8 cellular contexts compared by ENCODE assay signal in the genomic region with DNA sequence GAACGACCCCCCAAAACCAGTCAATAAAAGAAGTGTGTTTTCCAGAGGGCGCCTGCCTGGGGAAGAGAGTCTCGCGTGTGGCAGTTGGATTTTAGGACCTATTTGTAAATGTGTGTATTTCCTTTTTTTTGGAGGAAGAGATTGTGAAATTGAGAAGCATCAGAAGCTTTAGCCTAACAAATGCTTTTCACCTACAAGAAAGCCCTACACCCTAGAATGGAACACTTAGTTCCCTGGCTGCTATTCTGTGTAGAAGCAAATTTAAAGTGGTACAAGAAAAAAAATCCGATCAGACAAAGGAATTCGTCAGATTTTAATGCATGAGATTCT. TPM values are rescaled to one million over a fixed set of nuclear protein-coding genes. Genes with fewer than 3 reads are reported as not detected.
DNase-seq lines count a peak whose midpoint lies in the region; ATAC-seq and TF ChIP-seq lines count a peak whose summit lies in the region.

No MANE protein-coding gene starts in this region.

- H3K9ac ChIP-seq in SK-N-MC (ENCODE audit: insufficient read length) (peak overlapping the region; percentile 79), skeletal muscle satellite cell (ENCODE audit: low read depth, low read length) (peak overlapping the region; percentile 89)

- H3K27ac ChIP-seq in SK-N-MC, result peak overlapping the region; percentile 79

- no peak for ATAC-seq in HG02642 (IDR thresholded peaks at IDR 0.05; ENCODE audit: poor library complexity, unreplicated experiment)
- no peak for ATAC-seq in GM19455 (IDR thresholded peaks at IDR 0.05; ENCODE audit: unreplicated experiment)

- H3K9me3 ChIP-seq in SK-N-MC (ENCODE audit: low read depth, low read length), result no peaks in the 10 kb centered on the region
- no peaks in the 10 kb centered on the region for H3K9me3 ChIP-seq in skeletal muscle satellite cell (replicated peaks; ENCODE audit: low read length)

- H3K4me2 ChIP-seq in skeletal muscle satellite cell (ENCODE audit: low read length), result peak overlapping the region; percentile 91

- H3K36me3 ChIP-seq in SK-N-MC (ENCODE audit: insufficient read depth, low read length), result peaks cover 50% of the 10 kb centered on the region
- H3K36me3 ChIP-seq in skeletal muscle satellite cell (ENCODE audit: insufficient read depth, low read length), result no peaks in the 10 kb centered on the region

- H3K4me3 ChIP-seq in SK-N-MC (peak overlapping the region; percentile 91), fibroblast of villous mesenchyme (ENCODE audit: low read depth, low read length) (peak overlapping the region; percentile 87), skeletal muscle satellite cell (ENCODE audit: low read length) (peak overlapping the region; percentile 97)

- no peak for TF ChIP-seq CTCF in fibroblast of villous mesenchyme (IDR thresholded peaks at IDR 0.05; ENCODE audit: insufficient read depth, low read depth, low read length)

- H3K4me1 ChIP-seq in skeletal muscle satellite cell (ENCODE audit: control insufficient read depth, insufficient read depth, low read length), result peaks cover 16% of the 10 kb centered on the region

- DNase-seq in SKM-1 treated with dmso at 0.1 percent for 144 hours (lab: John Stamatoyannopoulos, UW; ENCODE audit: unreplicated experiment) (peak; percentile 37), SKM-1 (lab: John Stamatoyannopoulos, UW; ENCODE audit: unreplicated experiment) (no peak), SK-N-MC (ENCODE audit: low read depth, low spot score) (no peak), fibroblast of villous mesenchyme (ENCODE audit: low read depth) (peak; percentile 42), inferior parietal cortex (ENCODE audit: extremely low spot score) (no peak)

- H3K27me3 ChIP-seq in skeletal muscle satellite cell (ENCODE audit: control insufficient read depth, insufficient read depth, low read length), result no peaks in the 10 kb centered on the region

RNA-seq across cellular contexts. Expression of a gene that starts 1.4 kb away (rescaled TPM):
- 12.6 and 23.7 TPM in 2 replicates for total RNA-seq in fibroblast of villous mesenchyme
- 12.9 and 15.2 TPM in 2 replicates for total RNA-seq in skeletal muscle satellite cell (2012; rRNA removed)

Comparison
In these comparisons a context has a peak if more than half of its experiments do, and no peak if none do; other contexts are left out.
1. DNase-seq: peak in SKM-1 treated with dmso at 0.1 percent for 144 hours (single experiment) and fibroblast of villous mesenchyme (single experiment); none in SKM-1 (single experiment), SK-N-MC (single experiment) and inferior parietal cortex (single experiment).
2. Peak in every context shown above with its lines, with median percentiles within 50 percentile points of each other: H3K4me3 ChIP-seq.